19 cellular contexts compared by ENCODE assay signal in the genomic region with DNA sequence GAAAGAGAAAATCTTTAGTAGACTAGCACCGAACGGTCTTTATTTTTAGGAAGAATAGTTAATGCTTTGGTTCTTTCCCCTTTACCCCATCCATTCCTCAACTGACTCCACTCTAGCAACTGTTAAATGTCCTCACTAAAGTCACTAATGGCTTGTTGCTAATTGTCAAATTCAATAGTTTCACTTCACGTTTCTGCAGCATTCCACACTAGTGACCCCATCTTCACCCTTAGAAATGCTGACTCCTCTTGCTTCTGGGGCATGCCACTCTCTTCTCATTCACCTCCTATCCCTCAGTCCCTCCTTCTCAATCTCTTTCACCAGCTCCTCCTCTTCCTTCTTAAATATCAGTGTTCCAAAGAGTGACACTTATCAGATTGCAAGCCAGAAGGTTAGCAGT.
"Had no signal": no experiment of that assay in that cellular context is flagged by ENCODE, and none has a peak within 500 bp of the region (broad histone marks: within the 10 kb centered on the region; RNA-seq: fewer than 3 reads in every experiment).

No MANE protein-coding gene starts in this region.

- DNase-seq: colonic mucosa; dermis blood vessel endothelial cell; esophagus squamous epithelium; foreskin fibroblast; glutamatergic neuron; islet precursor cell; mammary epithelial cell; mucosa of descending colon; naive thymus-derived CD8-positive, alpha-beta T cell; posterior cingulate gyrus; sigmoid colon; stimulated activated naive CD4-positive, alpha-beta T cell treated with Interleukin-2 at 50 U/mL for 16 hours; thyroid gland; upper lobe of left lung had no signal

- H3K27ac ChIP-seq: colonic mucosa, esophagus squamous epithelium, gastroesophageal sphincter, neutrophil, sigmoid colon, skin epidermis, suprapubic skin, thyroid gland, upper lobe of left lung had no signal

- ATAC-seq: gastroesophageal sphincter; left lobe of liver; mucosa of descending colon; naive thymus-derived CD8-positive, alpha-beta T cell had no signal

- H3K9me3 ChIP-seq: colonic mucosa, esophagus squamous epithelium, mucosa of descending colon, neutrophil, sigmoid colon, suprapubic skin, thyroid gland had no signal

- H3K4me1 ChIP-seq: colonic mucosa, esophagus squamous epithelium, gastroesophageal sphincter, sigmoid colon, suprapubic skin, thyroid gland, upper lobe of left lung had no signal

- H3K27me3 ChIP-seq: colonic mucosa, sigmoid colon, suprapubic skin, thyroid gland, upper lobe of left lung had no signal

- H3K4me3 ChIP-seq: colonic mucosa, esophagus squamous epithelium, gastroesophageal sphincter, mucosa of descending colon, sigmoid colon, skin epidermis, suprapubic skin, thyroid gland, upper lobe of left lung had no signal

- H3K36me3 ChIP-seq: colonic mucosa, esophagus squamous epithelium, gastroesophageal sphincter, neutrophil, sigmoid colon, suprapubic skin, thyroid gland, upper lobe of left lung had no signal
